ENCODE assay signal across 8 cellular contexts in the genomic region with DNA sequence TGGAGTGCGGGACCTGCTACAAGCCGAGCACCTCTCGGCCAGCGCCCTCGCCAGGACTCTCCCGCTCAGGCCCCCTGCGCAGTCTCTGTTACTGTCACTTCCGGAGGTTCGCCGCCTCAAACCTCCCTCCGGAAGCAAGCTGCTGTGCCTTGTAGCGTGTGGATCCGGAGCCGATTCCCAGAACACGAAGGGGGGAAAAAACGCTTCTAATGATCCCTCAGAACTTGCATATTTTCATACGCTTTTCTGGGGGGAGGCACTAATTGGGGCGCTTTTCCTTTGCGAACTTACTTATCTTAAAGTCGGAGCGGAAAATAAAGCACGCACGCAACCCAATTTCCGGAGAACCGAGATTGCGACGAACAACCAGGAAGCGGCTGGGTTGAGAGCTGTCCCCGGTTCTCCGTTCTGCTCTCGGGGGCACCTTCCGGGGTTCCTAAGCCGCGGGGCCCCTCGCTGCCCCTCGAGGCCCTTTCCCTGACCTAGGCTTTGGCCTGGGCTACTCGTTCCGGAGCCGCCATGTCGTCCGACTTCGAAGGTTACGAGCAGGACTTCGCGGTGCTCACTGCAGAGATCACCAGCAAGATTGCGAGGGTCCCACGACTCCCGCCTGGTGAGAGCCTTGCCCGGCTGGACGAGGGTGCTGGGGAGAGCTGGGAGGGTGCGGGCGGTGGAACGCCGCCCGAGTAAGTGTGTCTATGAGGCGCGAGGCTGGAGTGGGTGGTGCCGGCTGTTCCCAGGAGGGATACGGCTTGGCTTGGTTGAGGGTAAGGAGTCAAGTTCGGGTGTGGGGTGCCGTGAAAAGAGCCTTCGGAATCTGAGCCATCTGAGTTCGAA. TPM values are rescaled to one million over a fixed set of nuclear protein-coding genes. Genes with fewer than 3 reads are reported as not detected.
DNase-seq lines count a peak whose midpoint lies in the region; ATAC-seq and TF ChIP-seq lines count a peak whose summit lies in the region.

A gene (plus strand): TSS at position 361 of the 837 bp plus-strand sequence. CDS start 159 bp downstream, at position 520.
A gene with protein sequence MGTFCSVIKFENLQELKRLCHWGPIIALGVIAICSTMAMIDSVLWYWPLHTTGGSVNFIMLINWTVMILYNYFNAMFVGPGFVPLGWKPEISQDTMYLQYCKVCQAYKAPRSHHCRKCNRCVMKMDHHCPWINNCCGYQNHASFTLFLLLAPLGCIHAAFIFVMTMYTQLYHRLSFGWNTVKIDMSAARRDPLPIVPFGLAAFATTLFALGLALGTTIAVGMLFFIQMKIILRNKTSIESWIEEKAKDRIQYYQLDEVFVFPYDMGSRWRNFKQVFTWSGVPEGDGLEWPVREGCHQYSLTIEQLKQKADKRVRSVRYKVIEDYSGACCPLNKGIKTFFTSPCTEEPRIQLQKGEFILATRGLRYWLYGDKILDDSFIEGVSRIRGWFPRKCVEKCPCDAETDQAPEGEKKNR (minus strand): TSS at position 60 of the 837 bp plus-strand sequence. CDS start 1,478 bp downstream, outside the sequence.

- no peaks in the 10 kb centered on the region for H4K20me1 ChIP-seq in mammary epithelial cell (ENCODE audit: insufficient read depth, low read length)

- dilution Hi-C loops in mammary epithelial cell (cut with HindIII; ENCODE audit: low sequenced_read_pairs), result no loop called here

- WGBS in mammary epithelial cell (ENCODE audit: low coverage, missing lambda C conversion rate), result 5% methylated on average over 23 of the region's 63 CpGs
- WGBS in spleen, 5 donors, result 0 to 1% (median 0%) methylated on average over 57 to 63 of the region's 63 CpGs

- ATAC-seq in GM18519 (IDR thresholded peaks at IDR 0.05; ENCODE audit: low FRiP score, unreplicated experiment), result peak; percentile 85
- peak; percentile 95 for ATAC-seq in HG03060 (IDR thresholded peaks at IDR 0.05; ENCODE audit: low read depth, unreplicated experiment)

- POLR2A ChIA-PET in A673 (lab: Charles Lee; ENCODE audit: low non-redundant PET), result no interaction called here

- TF ChIP-seq POLR2A in spleen (IDR thresholded peaks at IDR 0.05), result peak in 1 of 3 donors; percentile 73

- H3K27ac ChIP-seq in A673 (ENCODE audit: low read depth, low read length, poor library complexity, severe bottlenecking), result peak within 1 kb of the TSS; percentile 98
- peak within 1 kb of the TSS; percentile 95 for H3K27ac ChIP-seq in WERI-Rb-1
- H3K27ac ChIP-seq in mammary epithelial cell (ENCODE audit: insufficient read depth, low read depth, low read length), result peak within 1 kb of the TSS; percentile 92
- H3K27ac ChIP-seq in spleen, result peak within 1 kb of the TSS; percentile 85 to 94 (median 90)

- intact Hi-C loops in A673 (cut with micrococcal nuclease; ENCODE audit: unreplicated experiment) (no loop called here), mammary epithelial cell (cut with micrococcal nuclease) (loop anchor here (1.0 to 10.0 kb wide), 2 partner anchors 25 to 262 kb away; a partner anchor contains a TSS), spleen (cut with DNase I; ENCODE audit: low total_unique reads) (loop anchor here (10.0 kb wide), 1 partner anchor 262 kb away; a partner anchor contains a TSS)

- peaks cover 17% of the 10 kb centered on the region for H3K36me3 ChIP-seq in A673 (ENCODE audit: insufficient read depth, low read length, poor library complexity, severe bottlenecking)
- H3K36me3 ChIP-seq in WERI-Rb-1, result peaks cover 31% of the 10 kb centered on the region
- H3K36me3 ChIP-seq in mammary epithelial cell (ENCODE audit: insufficient read depth, low read length), result peaks cover 13% of the 10 kb centered on the region
- peaks cover 0 to 55% (median 24%) of the 10 kb centered on the region in 6 donors for H3K36me3 ChIP-seq in spleen

- no TSS peak for BruUV-seq in A673 (replicated peaks; lab: Mats Ljungman, UMichigan)
- no TSS peak for BruUV-seq in mammary epithelial cell (replicated peaks; lab: Mats Ljungman, UMichigan)

- no peaks in the 10 kb centered on the region for H3K9me3 ChIP-seq in A673 (ENCODE audit: low read depth, low read length, poor library complexity, severe bottlenecking)
- H3K9me3 ChIP-seq in WERI-Rb-1 (ENCODE audit: severe bottlenecking), result no peaks in the 10 kb centered on the region
- no peaks in the 10 kb centered on the region for H3K9me3 ChIP-seq in mammary epithelial cell (replicated peaks; ENCODE audit: insufficient read depth, low read length)
- no peaks in the 10 kb centered on the region for H3K9me3 ChIP-seq in spleen

- TF ChIP-seq CTCF in A673 (conservative IDR thresholded peaks at IDR 0.05; ENCODE audit: low read depth, low read length) (0 out of 2 replicates have a peak, but pooled peaks have one; percentile 30), WERI-Rb-1 (IDR thresholded peaks at IDR 0.05; ENCODE audit: low read depth, low read length) (peak; percentile 49; the same call in 1 of the 2 replicates), mammary epithelial cell (conservative IDR thresholded peaks at IDR 0.05 in 1 of 2, IDR thresholded peaks at IDR 0.05 in 1 of 2; ENCODE audit: extremely low read depth in 1 of 2, insufficient read depth in 1 of 2, low read depth in 1 of 2, low read length in 2 of 2) (peak in 1 of 2 donors; percentile 40), spleen (IDR thresholded peaks at IDR 0.05 in 8 of 11, conservative IDR thresholded peaks at IDR 0.05 in 3 of 11) (peak in 5 of 11 experiments; percentile 8 to 34 (median 20))

- peak within 1 kb of the TSS; percentile 98 for H2AFZ ChIP-seq in mammary epithelial cell (ENCODE audit: low read depth, low read length)

- H3K4me1 ChIP-seq in A673 (ENCODE audit: insufficient read depth, low read length, poor library complexity, severe bottlenecking), result peaks cover 5% of the 10 kb centered on the region
- peaks cover 15% of the 10 kb centered on the region for H3K4me1 ChIP-seq in mammary epithelial cell (ENCODE audit: insufficient read depth, low read length)
- peaks cover 24 to 89% (median 52%) of the 10 kb centered on the region in 6 donors for H3K4me1 ChIP-seq in spleen

- peak; percentile 89 for DNase-seq in A673 (ENCODE audit: low spot score)
- DNase-seq in NCI-H2107 treated with DMSO at 0.1 percent for 48 hours (lab: John Stamatoyannopoulos, UW; ENCODE audit: unreplicated experiment), result peak; percentile 52
- DNase-seq in WERI-Rb-1, result peak; percentile 87
- peak; percentile 79 for DNase-seq in mammary epithelial cell
- peak; percentile 85 for DNase-seq in iPS-NIHi7 (ENCODE audit: extremely low spot score)
- DNase-seq in spleen, result peak; percentile 95

- no peaks in the 10 kb centered on the region for H3K27me3 ChIP-seq in A673 (replicated peaks; ENCODE audit: insufficient read depth, low read depth, low read length, poor library complexity)
- H3K27me3 ChIP-seq in WERI-Rb-1 (ENCODE audit: insufficient read depth, low read depth, severe bottlenecking), result no peaks in the 10 kb centered on the region
- no peaks in the 10 kb centered on the region for H3K27me3 ChIP-seq in mammary epithelial cell (ENCODE audit: insufficient read depth, low read length)
- no peaks in the 10 kb centered on the region for H3K27me3 ChIP-seq in spleen (replicated peaks in 1 of 7)

- in situ Hi-C loops in mammary epithelial cell (cut with MboI; ENCODE audit: low sequenced_read_pairs in 2 of 2), result no loop called here

- H3K4me3 ChIP-seq in A673 (ENCODE audit: low read depth, low read length, poor library complexity, severe bottlenecking), result peak within 1 kb of the TSS; percentile 91
- peak within 1 kb of the TSS; percentile 84 for H3K4me3 ChIP-seq in WERI-Rb-1 (ENCODE audit: low read depth, low read length)
- H3K4me3 ChIP-seq in mammary epithelial cell (replicated peaks in 1 of 3; ENCODE audit: insufficient read depth in 1 of 3, low read depth in 2 of 3, low read length in 3 of 3), result peak within 1 kb of the TSS; percentile 83 to 99 (median 99)
- H3K4me3 ChIP-seq in spleen, result peak within 1 kb of the TSS; percentile 65 to 98 (median 91)

- H3K9ac ChIP-seq in mammary epithelial cell (ENCODE audit: insufficient read depth, low read length), result peak within 1 kb of the TSS; percentile 98

- peak within 1 kb of the TSS; percentile 86 for H3K4me2 ChIP-seq in mammary epithelial cell (ENCODE audit: insufficient read depth, low read depth, low read length)

- H3K79me2 ChIP-seq in mammary epithelial cell (ENCODE audit: insufficient read depth, low read length), result peaks cover 78% of the 10 kb centered on the region

- CTCF ChIA-PET in A673 (lab: Charles Lee), result interaction anchor here (1.0 kb wide), 1 partner anchor 25 kb away, joined by 3 read pairs; no protein-coding TSS in a partner anchor
- CTCF ChIA-PET in mammary epithelial cell (lab: Charles Lee; ENCODE audit: low non-redundant PET), result no interaction called here

RNA-seq across cellular contexts. Expression of the first gene that starts in this region (rescaled TPM):
- 36.1 and 38.7 TPM in 2 replicates for total RNA-seq in A673 (2021)
- 10 to 100 TPM; 39.3 to 41.2 TPM for total RNA-seq in mammary epithelial cell
- 10.9 TPM for polyA plus RNA-seq in mammary epithelial cell
- polyA minus RNA-seq in mammary epithelial cell, result 10.5 TPM
- total RNA-seq in spleen, result 100 to 1,000 TPM in 1 of 7 donors, 10 to 100 TPM in 6; 46.5 to 129 (median 73.2) TPM
- 10 to 100 TPM in 1 of 3 donors, 1 to 10 TPM in 2; 7.8 to 12.7 (median 8.2) TPM for polyA plus RNA-seq in spleen

RNA-seq across cellular contexts. Expression of the second gene that starts in this region (rescaled TPM):
- total RNA-seq in A673 (2021), result 34.8 and 38.8 TPM in 2 replicates
- total RNA-seq in mammary epithelial cell, result 10 to 100 TPM; 18.3 to 37.7 TPM
- polyA plus RNA-seq in mammary epithelial cell, result 21.4 TPM
- polyA minus RNA-seq in mammary epithelial cell, result 7.8 TPM
- 10 to 100 TPM; 28.0 to 47.1 (median 38.7) TPM for total RNA-seq in spleen
- polyA plus RNA-seq in spleen, result 10 to 100 TPM; 32.3 to 51.9 (median 37.9) TPM

Comparison
In these comparisons a context has a peak if more than half of its experiments do, and no peak if none do; other contexts are left out.
1. Peak in every context shown above with its lines: DNase-seq, ATAC-seq, H3K4me3 ChIP-seq and H3K27ac ChIP-seq.